25 cellular contexts compared by ENCODE assay signal in the genomic region with DNA sequence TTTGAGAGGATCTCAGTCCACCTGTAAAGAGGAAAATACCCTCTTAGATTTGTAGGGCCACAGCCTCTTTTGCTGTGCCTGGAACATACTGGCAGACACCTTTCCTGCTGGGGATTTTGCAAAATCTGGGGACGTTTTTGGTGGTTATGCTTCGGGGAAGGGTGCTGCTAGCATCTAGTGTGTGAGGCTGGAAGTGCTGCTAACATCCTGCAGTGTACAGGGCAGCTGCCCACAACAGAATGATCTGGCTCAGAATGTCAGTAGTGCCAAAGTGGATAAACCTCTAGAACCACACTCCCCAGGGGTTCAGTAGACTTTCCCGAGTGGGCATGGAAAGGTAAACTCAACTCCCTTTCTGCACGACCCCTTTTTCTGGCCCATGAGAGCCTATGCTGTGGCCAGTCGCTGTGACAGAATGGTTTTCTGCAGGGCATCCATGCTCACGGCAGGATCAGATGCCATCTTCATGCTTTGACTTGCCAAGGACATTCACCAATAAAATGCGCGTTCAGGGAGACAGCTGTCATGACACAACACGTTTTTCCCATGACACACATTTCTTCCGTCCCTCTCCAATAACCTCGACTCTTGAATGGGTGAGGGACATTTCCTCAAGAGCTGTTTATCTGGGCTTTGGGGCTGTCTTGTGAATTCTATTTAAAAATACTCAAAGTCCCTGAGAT.
DNase-seq lines count a peak whose midpoint lies in the region; ATAC-seq, FAIRE-seq and TF ChIP-seq lines count a peak whose summit lies in the region.
"Had no signal": no experiment of that assay in that cellular context is flagged by ENCODE, and none has a peak within 500 bp of the region (broad histone marks: within the 10 kb centered on the region; RNA-seq: fewer than 3 reads in every experiment).

No MANE protein-coding gene starts in this region.

- ATAC-seq in RWPE2 (ENCODE audit: low read depth), result peak; percentile 17; the same call in 1 of the 3 replicates
- no peak for ATAC-seq in HG03520 (IDR thresholded peaks at IDR 0.05; ENCODE audit: unreplicated experiment)
- ATAC-seq: HepG2 had no signal

- no peak for DNase-seq in GM12892 (ENCODE audit: insufficient read length)
- no peak for DNase-seq in RWPE2 (ENCODE audit: low spot score)
- peak; percentile 6 for DNase-seq in cerebellum (ENCODE audit: low spot score)
- no peak for DNase-seq in urothelium cell line (ENCODE audit: low spot score)
- DNase-seq in dorsolateral prefrontal cortex, result no peak
- DNase-seq in stomach, result no peak
- DNase-seq: ACHN; BE2C; C1 segment of cervical spinal cord; CD4-positive, CD25-positive, alpha-beta regulatory T cell; CD8-positive, alpha-beta memory T cell; COR-L47; DMS 273 treated with DMSO at 0.1 percent for 48 hours; DMS53; DND-41; EL; GM23248; HCEC 1CT; KBM-7 had no signal

- no peak overlapping the region for H3K27ac ChIP-seq in RWPE2 (ENCODE audit: poor library complexity, severe bottlenecking)
- no peak overlapping the region for H3K27ac ChIP-seq in dorsolateral prefrontal cortex
- no peak overlapping the region for H3K27ac ChIP-seq in stomach
- H3K27ac ChIP-seq: GM23248 had no signal

- 71 to 80% (median 77%) methylated on average over 11 of the region's 11 CpGs for WGBS in stomach, 5 donors

- intact Hi-C loops in dorsolateral prefrontal cortex (cut with DNase I) (no loop called here), stomach (cut with DNase I; ENCODE audit: low total_unique reads) (no loop called here)

- TF ChIP-seq POLR2A in GM12892 (IDR thresholded peaks at IDR 0.05; ENCODE audit: low read depth, low read length) (no peak), stomach (IDR thresholded peaks at IDR 0.05) (no peak)

- H3K4me1 ChIP-seq in RWPE2 (ENCODE audit: insufficient read depth, poor library complexity, severe bottlenecking) (no peaks in the 10 kb centered on the region), stomach (no peaks in the 10 kb centered on the region)
- H3K4me1 ChIP-seq: BE2C had no signal

- H3K4me3 ChIP-seq in RWPE2 (ENCODE audit: severe bottlenecking) (no peak overlapping the region), dorsolateral prefrontal cortex (no peak overlapping the region), stomach (no peak overlapping the region)
- H3K4me3 ChIP-seq: GM23248 had no signal

- H3K9me3 ChIP-seq in RWPE2 (ENCODE audit: severe bottlenecking), result no peaks in the 10 kb centered on the region
- H3K9me3 ChIP-seq in stomach, result no peaks in the 10 kb centered on the region
- H3K9me3 ChIP-seq: BE2C had no signal

- no peak for TF ChIP-seq EP300 in stomach (IDR thresholded peaks at IDR 0.05)

- FAIRE-seq in GM12892 (lab: Jason Lieb, UNC), result peak; percentile 71
- peak; percentile 90 for FAIRE-seq in urothelium cell line (lab: Jason Lieb, UNC)
- FAIRE-seq: A204.1, G401.6, GM19239, H54, HepG2 had no signal

- TF ChIP-seq CTCF in RWPE2 (IDR thresholded peaks at IDR 0.05; ENCODE audit: poor library complexity, severe bottlenecking) (no peak), dorsolateral prefrontal cortex (IDR thresholded peaks at IDR 0.05 in 54 of 56, conservative IDR thresholded peaks at IDR 0.05 in 2 of 56; ENCODE audit: low read depth in 1 of 56, partially characterized antibody in 56 of 56) (no peak), stomach (IDR thresholded peaks at IDR 0.05) (no peak)

- peaks cover 11% of the 10 kb centered on the region for H3K27me3 ChIP-seq in RWPE2 (ENCODE audit: insufficient read depth, poor library complexity, severe bottlenecking)
- peaks cover 0 to under 1% (median 0%) of the 10 kb centered on the region in 45 donors for H3K27me3 ChIP-seq in dorsolateral prefrontal cortex
- peaks cover 0 to under 1% (median 0%) of the 10 kb centered on the region in 3 donors for H3K27me3 ChIP-seq in stomach
- H3K27me3 ChIP-seq: BE2C had no signal

- H3K36me3 ChIP-seq in RWPE2 (ENCODE audit: low read depth), result no peaks in the 10 kb centered on the region
- H3K36me3 ChIP-seq in stomach, result no peaks in the 10 kb centered on the region
- H3K36me3 ChIP-seq: BE2C had no signal
